In the genomic region with DNA sequence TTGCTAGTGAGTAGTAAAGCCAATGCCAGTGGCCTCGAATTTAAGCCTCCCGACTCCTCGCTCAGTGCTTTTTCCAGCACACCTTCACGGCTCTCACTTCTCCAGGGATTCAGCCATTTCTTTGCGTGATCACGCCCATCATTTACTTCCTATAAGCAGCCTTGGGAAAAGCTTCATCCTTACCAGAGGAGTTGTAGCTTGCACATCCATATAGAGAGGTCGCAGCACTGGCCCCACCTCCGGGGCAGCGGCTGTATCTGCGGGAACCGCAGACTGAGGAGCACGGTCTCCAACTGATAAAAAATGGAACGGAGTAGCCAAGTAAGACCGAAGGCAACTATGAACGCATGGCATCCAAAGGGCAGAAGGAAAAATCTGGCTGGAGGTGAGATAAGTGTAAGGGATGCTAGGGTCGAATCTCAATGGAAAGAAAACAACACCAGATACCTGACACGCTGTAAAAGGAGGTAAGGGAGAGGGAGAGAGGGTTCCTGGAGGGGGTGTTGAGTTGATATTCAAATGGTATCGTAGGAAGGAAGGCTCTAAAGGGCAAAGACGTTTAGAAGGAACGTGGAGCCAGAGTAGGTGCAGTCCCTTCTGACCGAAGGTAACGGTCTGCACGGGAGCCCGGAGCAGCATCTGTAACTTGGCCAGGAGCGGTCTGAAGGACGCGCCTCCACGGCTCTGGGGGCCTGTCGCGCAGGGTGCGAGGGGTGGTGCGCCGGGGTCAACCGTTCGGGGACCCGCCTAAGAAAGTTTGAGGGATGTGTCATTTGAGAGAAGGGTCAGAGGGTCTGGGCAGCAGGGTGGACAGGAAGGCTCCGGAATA, we compare ENCODE assay signal across 2 cellular contexts.
TF ChIP-seq lines count a peak whose summit lies in the region.

No MANE protein-coding gene starts in this region.

TF ChIP-seq in HEK293, 187 proteins besides CTCF, POLR2A, EP300 and RAD21 (continued from another document):
- TF ChIP-seq ZNF354C (tag by site-specific recombination; IDR thresholded peaks at IDR 0.05; ENCODE audit: borderline replicate concordance, low read depth) (no peak), ZNF571 (tag by site-specific recombination; IDR thresholded peaks at IDR 0.05) (no peak), ZNF777 (tag by site-specific recombination; IDR thresholded peaks at IDR 0.05; ENCODE audit: borderline replicate concordance) (no peak), YY1 (tag by site-specific recombination; IDR thresholded peaks at IDR 0.05) (no peak), ZNF660 (tag by site-specific recombination; IDR thresholded peaks at IDR 0.05) (no peak), ZNF335 (tag by site-specific recombination; conservative IDR thresholded peaks at IDR 0.05) (peak; percentile 92), ZNF548 (tag by site-specific recombination; IDR thresholded peaks at IDR 0.05) (no peak), SP2 (tag by site-specific recombination; IDR thresholded peaks at IDR 0.05) (no peak)
- TF ChIP-seq, protein P1, sequence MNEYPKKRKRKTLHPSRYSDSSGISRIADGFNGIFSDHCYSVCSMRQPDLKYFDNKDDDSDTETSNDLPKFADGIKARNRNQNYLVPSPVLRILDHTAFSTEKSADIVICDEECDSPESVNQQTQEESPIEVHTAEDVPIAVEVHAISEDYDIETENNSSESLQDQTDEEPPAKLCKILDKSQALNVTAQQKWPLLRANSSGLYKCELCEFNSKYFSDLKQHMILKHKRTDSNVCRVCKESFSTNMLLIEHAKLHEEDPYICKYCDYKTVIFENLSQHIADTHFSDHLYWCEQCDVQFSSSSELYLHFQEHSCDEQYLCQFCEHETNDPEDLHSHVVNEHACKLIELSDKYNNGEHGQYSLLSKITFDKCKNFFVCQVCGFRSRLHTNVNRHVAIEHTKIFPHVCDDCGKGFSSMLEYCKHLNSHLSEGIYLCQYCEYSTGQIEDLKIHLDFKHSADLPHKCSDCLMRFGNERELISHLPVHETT (tag by site-specific recombination; IDR thresholded peaks at IDR 0.05): no peak
- TF ChIP-seq, protein P2, sequence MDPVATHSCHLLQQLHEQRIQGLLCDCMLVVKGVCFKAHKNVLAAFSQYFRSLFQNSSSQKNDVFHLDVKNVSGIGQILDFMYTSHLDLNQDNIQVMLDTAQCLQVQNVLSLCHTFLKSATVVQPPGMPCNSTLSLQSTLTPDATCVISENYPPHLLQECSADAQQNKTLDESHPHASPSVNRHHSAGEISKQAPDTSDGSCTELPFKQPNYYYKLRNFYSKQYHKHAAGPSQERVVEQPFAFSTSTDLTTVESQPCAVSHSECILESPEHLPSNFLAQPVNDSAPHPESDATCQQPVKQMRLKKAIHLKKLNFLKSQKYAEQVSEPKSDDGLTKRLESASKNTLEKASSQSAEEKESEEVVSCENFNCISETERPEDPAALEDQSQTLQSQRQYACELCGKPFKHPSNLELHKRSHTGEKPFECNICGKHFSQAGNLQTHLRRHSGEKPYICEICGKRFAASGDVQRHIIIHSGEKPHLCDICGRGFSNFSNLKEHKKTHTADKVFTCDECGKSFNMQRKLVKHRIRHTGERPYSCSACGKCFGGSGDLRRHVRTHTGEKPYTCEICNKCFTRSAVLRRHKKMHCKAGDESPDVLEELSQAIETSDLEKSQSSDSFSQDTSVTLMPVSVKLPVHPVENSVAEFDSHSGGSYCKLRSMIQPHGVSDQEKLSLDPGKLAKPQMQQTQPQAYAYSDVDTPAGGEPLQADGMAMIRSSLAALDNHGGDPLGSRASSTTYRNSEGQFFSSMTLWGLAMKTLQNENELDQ (tag by site-specific recombination; IDR thresholded peaks at IDR 0.05; ENCODE audit: low read depth): no peak

TF ChIP-seq in HepG2, 621 proteins besides CTCF, POLR2A, EP300 and RAD21 (continued from another document and continues in another):
- TF ChIP-seq, protein P3, sequence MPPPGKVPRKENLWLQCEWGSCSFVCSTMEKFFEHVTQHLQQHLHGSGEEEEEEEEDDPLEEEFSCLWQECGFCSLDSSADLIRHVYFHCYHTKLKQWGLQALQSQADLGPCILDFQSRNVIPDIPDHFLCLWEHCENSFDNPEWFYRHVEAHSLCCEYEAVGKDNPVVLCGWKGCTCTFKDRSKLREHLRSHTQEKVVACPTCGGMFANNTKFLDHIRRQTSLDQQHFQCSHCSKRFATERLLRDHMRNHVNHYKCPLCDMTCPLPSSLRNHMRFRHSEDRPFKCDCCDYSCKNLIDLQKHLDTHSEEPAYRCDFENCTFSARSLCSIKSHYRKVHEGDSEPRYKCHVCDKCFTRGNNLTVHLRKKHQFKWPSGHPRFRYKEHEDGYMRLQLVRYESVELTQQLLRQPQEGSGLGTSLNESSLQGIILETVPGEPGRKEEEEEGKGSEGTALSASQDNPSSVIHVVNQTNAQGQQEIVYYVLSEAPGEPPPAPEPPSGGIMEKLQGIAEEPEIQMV (CRISPR knock-in tag; IDR thresholded peaks at IDR 0.05; ENCODE audit: low read depth): 0 out of 2 replicates have a peak, but pooled peaks have one; percentile 56
- no peak for TF ChIP-seq ZBTB38 (CRISPR knock-in tag; IDR thresholded peaks at IDR 0.05)
- TF ChIP-seq ATF7-NPFF (CRISPR knock-in tag; IDR thresholded peaks at IDR 0.05; ENCODE audit: low read depth): no peak
- no peak for TF ChIP-seq ZNF205 (CRISPR knock-in tag; IDR thresholded peaks at IDR 0.05)
- no peak; the same call in 1 of the 2 replicates for TF ChIP-seq ZBTB3 (CRISPR knock-in tag; IDR thresholded peaks at IDR 0.05; ENCODE audit: borderline replicate concordance, low read depth)
- TF ChIP-seq ZNF556 (CRISPR knock-in tag; IDR thresholded peaks at IDR 0.05; ENCODE audit: borderline replicate concordance): no peak; the same call in 1 of the 2 replicates
- no peak for TF ChIP-seq GLI4 (CRISPR knock-in tag; IDR thresholded peaks at IDR 0.05; ENCODE audit: borderline replicate concordance)
- TF ChIP-seq PTBP1 (IDR thresholded peaks at IDR 0.05; ENCODE audit: low read depth, low read length, poor library complexity, severe bottlenecking): peak; percentile 60
- no peak for TF ChIP-seq HMGA1 (CRISPR knock-in tag; conservative IDR thresholded peaks at IDR 0.05)
- no peak for TF ChIP-seq HMG20A (CRISPR knock-in tag; IDR thresholded peaks at IDR 0.05; ENCODE audit: borderline replicate concordance)
- TF ChIP-seq ZNF567 (CRISPR knock-in tag; IDR thresholded peaks at IDR 0.05; ENCODE audit: borderline replicate concordance): no peak
- TF ChIP-seq ZNF660 (CRISPR knock-in tag; IDR thresholded peaks at IDR 0.05; ENCODE audit: borderline replicate concordance, low read depth): no peak; the same call in 1 of the 2 replicates
- 0 out of 2 replicates have a peak, but pooled peaks have one; percentile 11 for TF ChIP-seq SAFB2 (CRISPR knock-in tag; IDR thresholded peaks at IDR 0.05; ENCODE audit: borderline replicate concordance, low read depth)
- TF ChIP-seq ZBTB7B (CRISPR knock-in tag; IDR thresholded peaks at IDR 0.05): no peak
- 0 out of 2 replicates have a peak, but pooled peaks have one; percentile 24 for TF ChIP-seq ZNF773 (CRISPR knock-in tag; IDR thresholded peaks at IDR 0.05; ENCODE audit: borderline replicate concordance)
- TF ChIP-seq ZNF572 (CRISPR knock-in tag; IDR thresholded peaks at IDR 0.05): no peak
- no peak for TF ChIP-seq MBD4 (IDR thresholded peaks at IDR 0.05; ENCODE audit: borderline replicate concordance, low read length)
- no peak for TF ChIP-seq FOXO1 (CRISPR knock-in tag; IDR thresholded peaks at IDR 0.05)
- no peak; the same call in 1 of the 2 replicates for TF ChIP-seq ZNF253 (CRISPR knock-in tag; IDR thresholded peaks at IDR 0.05; ENCODE audit: borderline replicate concordance)
- no peak for TF ChIP-seq ZIK1 (CRISPR knock-in tag; IDR thresholded peaks at IDR 0.05; ENCODE audit: borderline replicate concordance, low read depth)
- peak; percentile 14; the same call in 1 of the 2 replicates for TF ChIP-seq ZFP36L1 (CRISPR knock-in tag; IDR thresholded peaks at IDR 0.05)
- TF ChIP-seq ZNF563 (CRISPR knock-in tag; IDR thresholded peaks at IDR 0.05): peak; percentile 77
- TF ChIP-seq NR2F6 (IDR thresholded peaks at IDR 0.05): no peak
- no peak for TF ChIP-seq NR2F6 (CRISPR knock-in tag; IDR thresholded peaks at IDR 0.05)
- peak; percentile 12; the same call in 1 of the 3 replicates for TF ChIP-seq MXI1 (IDR thresholded peaks at IDR 0.05; ENCODE audit: borderline replicate concordance, low read depth, low read length)
- TF ChIP-seq ZNF619 (CRISPR knock-in tag; IDR thresholded peaks at IDR 0.05): 0 out of 2 replicates have a peak, but pooled peaks have one; percentile 16
- TF ChIP-seq HMGXB4 (CRISPR knock-in tag; IDR thresholded peaks at IDR 0.05; ENCODE audit: borderline replicate concordance in 1 of 2, low read depth in 1 of 2): no peak
- TF ChIP-seq ZNF501 (CRISPR knock-in tag; IDR thresholded peaks at IDR 0.05): no peak; the same call in 1 of the 2 replicates
- no peak for TF ChIP-seq ZNF777 (CRISPR knock-in tag; IDR thresholded peaks at IDR 0.05)
- 0 out of 2 replicates have a peak, but pooled peaks have one; percentile 6 for TF ChIP-seq NFYB (CRISPR knock-in tag; IDR thresholded peaks at IDR 0.05)
- TF ChIP-seq, protein P4, sequence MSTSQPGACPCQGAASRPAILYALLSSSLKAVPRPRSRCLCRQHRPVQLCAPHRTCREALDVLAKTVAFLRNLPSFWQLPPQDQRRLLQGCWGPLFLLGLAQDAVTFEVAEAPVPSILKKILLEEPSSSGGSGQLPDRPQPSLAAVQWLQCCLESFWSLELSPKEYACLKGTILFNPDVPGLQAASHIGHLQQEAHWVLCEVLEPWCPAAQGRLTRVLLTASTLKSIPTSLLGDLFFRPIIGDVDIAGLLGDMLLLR (CRISPR knock-in tag; IDR thresholded peaks at IDR 0.05): no peak
- TF ChIP-seq ISL2 (CRISPR knock-in tag; IDR thresholded peaks at IDR 0.05): no peak
- no peak; the same call in 1 of the 2 replicates for TF ChIP-seq PAWR (CRISPR knock-in tag; IDR thresholded peaks at IDR 0.05; ENCODE audit: borderline replicate concordance)
- TF ChIP-seq ZNF10 (CRISPR knock-in tag; IDR thresholded peaks at IDR 0.05; ENCODE audit: borderline replicate concordance, low read depth): no peak
- no peak for TF ChIP-seq CBX1 (IDR thresholded peaks at IDR 0.05; ENCODE audit: low read depth)
- no peak; the same call in 1 of the 2 replicates for TF ChIP-seq CENPT (CRISPR knock-in tag; IDR thresholded peaks at IDR 0.05; ENCODE audit: low read depth)
- TF ChIP-seq JARID2 (CRISPR knock-in tag; IDR thresholded peaks at IDR 0.05; ENCODE audit: insufficient replicate concordance): peak; percentile 10
- TF ChIP-seq PAX8 (CRISPR knock-in tag; IDR thresholded peaks at IDR 0.05; ENCODE audit: borderline replicate concordance): 0 out of 2 replicates have a peak, but pooled peaks have one; percentile 41
- TF ChIP-seq, protein P5, sequence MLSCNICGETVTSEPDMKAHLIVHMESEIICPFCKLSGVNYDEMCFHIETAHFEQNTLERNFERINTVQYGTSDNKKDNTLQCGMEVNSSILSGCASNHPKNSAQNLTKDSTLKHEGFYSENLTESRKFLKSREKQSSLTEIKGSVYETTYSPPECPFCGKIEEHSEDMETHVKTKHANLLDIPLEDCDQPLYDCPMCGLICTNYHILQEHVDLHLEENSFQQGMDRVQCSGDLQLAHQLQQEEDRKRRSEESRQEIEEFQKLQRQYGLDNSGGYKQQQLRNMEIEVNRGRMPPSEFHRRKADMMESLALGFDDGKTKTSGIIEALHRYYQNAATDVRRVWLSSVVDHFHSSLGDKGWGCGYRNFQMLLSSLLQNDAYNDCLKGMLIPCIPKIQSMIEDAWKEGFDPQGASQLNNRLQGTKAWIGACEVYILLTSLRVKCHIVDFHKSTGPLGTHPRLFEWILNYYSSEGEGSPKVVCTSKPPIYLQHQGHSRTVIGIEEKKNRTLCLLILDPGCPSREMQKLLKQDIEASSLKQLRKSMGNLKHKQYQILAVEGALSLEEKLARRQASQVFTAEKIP (CRISPR knock-in tag; IDR thresholded peaks at IDR 0.05; ENCODE audit: borderline replicate concordance): no peak
- 0 out of 2 replicates have a peak, but pooled peaks have one; percentile 33 for TF ChIP-seq ZNF142 (CRISPR knock-in tag; IDR thresholded peaks at IDR 0.05)
